In genomic region chr16:47057631-47057996, GRCh38 we compare ENCODE assay signal across 20 cellular contexts.
DNase-seq lines count a peak whose midpoint lies in the region; ATAC-seq, FAIRE-seq and TF ChIP-seq lines count a peak whose summit lies in the region.
"Had no signal": no experiment of that assay in that cellular context is flagged by ENCODE, and none has a peak within 500 bp of the region (broad histone marks: within the 10 kb centered on the region; RNA-seq: fewer than 3 reads in every experiment).

No MANE protein-coding gene starts in this region.

- peaks cover 3 to 8% of the 10 kb centered on the region in 2 experiments; a peak in 1 of 4 replicates for H3K9me3 ChIP-seq in H1 (ENCODE audit: insufficient read depth in 2 of 2, low read depth in 1 of 2, low read length in 1 of 2)
- peaks cover 5% of the 10 kb centered on the region; the same call in 1 of the 2 replicates for H3K9me3 ChIP-seq in HepG2 (ENCODE audit: low read length)
- H3K9me3 ChIP-seq in suprapubic skin = no peaks in the 10 kb centered on the region
- H3K9me3 ChIP-seq: SJSA1 had no signal

- peak overlapping the region; percentile 96 for H3K56ac ChIP-seq in H1 (replicated peaks; ENCODE audit: insufficient read length, low read depth, low read length)

- POLR2A ChIA-PET in H1 (lab: Charles Lee; ENCODE audit: partially characterized antibody) (no interaction called here), HepG2 (lab: Yijun Ruan, JAX) (no interaction called here)

- H3K4me2 ChIP-seq in H1 (ENCODE audit: insufficient read depth in 1 of 2, low read depth in 2 of 2, low read length in 2 of 2) = no peak overlapping the region
- peak overlapping the region; percentile 13; the same call in 1 of the 2 replicates for H3K4me2 ChIP-seq in HepG2 (ENCODE audit: low read depth, low read length)
- H3K4me2 ChIP-seq: BLaER1 treated with 17β-estradiol and CSF1 and Interleukin-3, amounts not matched to agents 10 nM and 100 nM had no signal

- no peak for TF ChIP-seq RAD21 in H1 (IDR thresholded peaks at IDR 0.05 in 1 of 2, conservative IDR thresholded peaks at IDR 0.05 in 1 of 2; ENCODE audit: low read depth in 2 of 2, low read length in 2 of 2)
- no peak for TF ChIP-seq RAD21 in HepG2 (CRISPR knock-in tag; IDR thresholded peaks at IDR 0.05)

- H4K20me1 ChIP-seq in H1 (replicated peaks in 1 of 2; ENCODE audit: control insufficient read depth in 1 of 2, insufficient read depth in 2 of 2, low read length in 2 of 2) (peaks cover 0 to 4% of the 10 kb centered on the region in 2 experiments), HepG2 (ENCODE audit: insufficient read depth, low read length) (no peaks in the 10 kb centered on the region)
- H4K20me1 ChIP-seq: BLaER1 treated with 17β-estradiol and CSF1 and Interleukin-3, amounts not matched to agents 10 nM and 100 nM had no signal

- TF ChIP-seq EP300 in H1 (IDR thresholded peaks at IDR 0.05; ENCODE audit: borderline replicate concordance in 1 of 2, low read depth in 2 of 2, low read length in 2 of 2) (no peak), HepG2 (IDR thresholded peaks at IDR 0.05; ENCODE audit: low read depth in 2 of 2, low read length in 2 of 2) (no peak), HepG2 (CRISPR knock-in tag; IDR thresholded peaks at IDR 0.05; ENCODE audit: borderline replicate concordance) (no peak), suprapubic skin (IDR thresholded peaks at IDR 0.05) (no peak)

- no peaks in the 10 kb centered on the region for H3K79me1 ChIP-seq in H1 (ENCODE audit: low read depth, low read length)

- H2BK12ac ChIP-seq in H1 (ENCODE audit: low read depth, low read length) = no peak overlapping the region

- H3K36me3 ChIP-seq in H1 (ENCODE audit: control insufficient read depth in 2 of 4, insufficient read depth in 4 of 4, low read length in 3 of 4) = no peaks in the 10 kb centered on the region
- no peaks in the 10 kb centered on the region for H3K36me3 ChIP-seq in HepG2 (replicated peaks in 1 of 2; ENCODE audit: control insufficient read depth in 1 of 2, insufficient read depth in 2 of 2, low read length in 2 of 2)
- no peaks in the 10 kb centered on the region for H3K36me3 ChIP-seq in suprapubic skin
- H3K36me3 ChIP-seq: BLaER1 treated with 17β-estradiol and CSF1 and Interleukin-3, amounts not matched to agents 10 nM and 100 nM; SJSA1 had no signal

- no peak overlapping the region for H2AFZ ChIP-seq in H1 (ENCODE audit: low read length)
- H2AFZ ChIP-seq in HepG2 (ENCODE audit: low read length) = no peak overlapping the region

- H3K79me2 ChIP-seq in H1 (ENCODE audit: control insufficient read depth in 1 of 2, insufficient read depth in 2 of 2, low read length in 2 of 2) (no peaks in the 10 kb centered on the region), HepG2 (ENCODE audit: insufficient read depth, low read length) (no peaks in the 10 kb centered on the region)

- 92% methylated on average over 5 of the region's 5 CpGs; no CpG with 5 or more reads in 1 of the 2 experiments for WGBS in H1 (ENCODE audit: extremely low coverage in 1 of 2, insufficient coverage in 1 of 2, insufficient read length in 1 of 2, insufficient replicate concordance in 2 of 2, low coverage in 1 of 2, low lambda C conversion rate in 2 of 2, missing lambda C conversion rate in 1 of 2), 2 experiments
- WGBS in HepG2 (ENCODE audit: low lambda C conversion rate) = 52% methylated on average over 5 of the region's 5 CpGs
- WGBS in suprapubic skin = 79% methylated on average over 4 of the region's 5 CpGs

- no peak overlapping the region for H3K4ac ChIP-seq in H1 (replicated peaks; ENCODE audit: insufficient read length, low read depth, low read length)

- intact Hi-C loops in HepG2 (cut with micrococcal nuclease; ENCODE audit: unreplicated experiment) (no loop called here), cardiac septum (cut with DNase I) (no loop called here)

- H3K9ac ChIP-seq in H1 (replicated peaks in 1 of 4; ENCODE audit: extremely low read depth in 1 of 4, low read depth in 3 of 4, low read length in 3 of 4) (no peak overlapping the region), HepG2 (ENCODE audit: insufficient read depth, low read depth, low read length) (no peak overlapping the region)
- H3K9ac ChIP-seq: BLaER1 treated with 17β-estradiol and CSF1 and Interleukin-3, amounts not matched to agents 10 nM and 100 nM had no signal

- no peak overlapping the region for H3K4me3 ChIP-seq in H1 (ENCODE audit: extremely low read depth in 1 of 4, insufficient read depth in 2 of 4, low read depth in 3 of 4, low read length in 4 of 4)
- no peak overlapping the region for H3K4me3 ChIP-seq in HepG2 (replicated peaks in 1 of 3; ENCODE audit: insufficient read depth in 1 of 3, low read depth in 2 of 3, low read length in 3 of 3)
- no peak overlapping the region for H3K4me3 ChIP-seq in suprapubic skin
- H3K4me3 ChIP-seq: BLaER1 treated with 17β-estradiol and CSF1 and Interleukin-3, amounts not matched to agents 10 nM and 100 nM; SJSA1 had no signal

- ATAC-seq in HepG2 = peak; percentile 33
- no peak for ATAC-seq in HG02970 (IDR thresholded peaks at IDR 0.05; ENCODE audit: low FRiP score, unreplicated experiment)
- ATAC-seq: PC-3 had no signal

- H3K4me1 ChIP-seq in H1 (replicated peaks in 1 of 4; ENCODE audit: control insufficient read depth in 3 of 4, insufficient read depth in 4 of 4, low read length in 3 of 4) = no peaks in the 10 kb centered on the region; a peak in 1 of 7 replicates
- H3K4me1 ChIP-seq in HepG2 (ENCODE audit: insufficient read depth, low read length) = peaks cover 80% of the 10 kb centered on the region
- H3K4me1 ChIP-seq in suprapubic skin = no peaks in the 10 kb centered on the region
- H3K4me1 ChIP-seq: BLaER1 treated with 17β-estradiol and CSF1 and Interleukin-3, amounts not matched to agents 10 nM and 100 nM; SJSA1 had no signal

- no peak overlapping the region for H3K27ac ChIP-seq in H1 (ENCODE audit: low read depth, low read length)
- no peak overlapping the region for H3K27ac ChIP-seq in HepG2 (ENCODE audit: extremely low read length, insufficient read depth, low read length)
- H3K27ac ChIP-seq in suprapubic skin = no peak overlapping the region
- H3K27ac ChIP-seq: BLaER1 treated with 17β-estradiol and CSF1 and Interleukin-3, amounts not matched to agents 10 nM and 100 nM; SJSA1 had no signal

- no peak overlapping the region for H3K23ac ChIP-seq in H1 (ENCODE audit: insufficient read length)

- no peak overlapping the region for H2BK120ac ChIP-seq in H1 (replicated peaks; ENCODE audit: low read depth, low read length)

- no peak overlapping the region for H4K5ac ChIP-seq in H1 (ENCODE audit: insufficient read length, low read depth, low read length)

- in situ Hi-C loops in HepG2 (cut with HindIII; ENCODE audit: extremely low pct_ligation_motif_present, low pct_unique_long_range_greater_than_20kb) = no loop called here

- no TSS peak for BruUV-seq in HepG2 (replicated peaks; lab: Mats Ljungman, UMichigan)

- TF ChIP-seq CTCF in H1 (IDR thresholded peaks at IDR 0.05; ENCODE audit: control extremely low read depth in 1 of 3, insufficient read depth in 1 of 3, low read depth in 1 of 3, low read length in 3 of 3) = no peak
- no peak for TF ChIP-seq CTCF in HepG2 (CRISPR knock-in tag; IDR thresholded peaks at IDR 0.05)
- no peak for TF ChIP-seq CTCF in suprapubic skin (IDR thresholded peaks at IDR 0.05)

- no peak for TF ChIP-seq POLR2A in H1 (IDR thresholded peaks at IDR 0.05; ENCODE audit: control extremely low read depth in 1 of 2, low read depth in 2 of 2, low read length in 2 of 2)
- TF ChIP-seq POLR2A in HepG2 (IDR thresholded peaks at IDR 0.05; ENCODE audit: insufficient read depth in 1 of 2, low read depth in 2 of 2, low read length in 2 of 2) = no peak
- TF ChIP-seq POLR2A in suprapubic skin (IDR thresholded peaks at IDR 0.05) = no peak

- no peak overlapping the region for H2BK15ac ChIP-seq in H1 (ENCODE audit: low read length)

- H3K14ac ChIP-seq in H1 (ENCODE audit: insufficient read length) = no peak overlapping the region

- peaks cover 6% of the 10 kb centered on the region; the same call in 1 of the 2 replicates for H3K23me2 ChIP-seq in H1 (ENCODE audit: low read depth, low read length)

- no peak overlapping the region for H4K8ac ChIP-seq in H1 (ENCODE audit: extremely low read depth, insufficient read depth, low read length)

- FAIRE-seq in H1 (lab: Jason Lieb, UNC) (no peak), HepG2 (lab: Jason Lieb, UNC) (no peak)
- FAIRE-seq: GM12892, GM18507 had no signal

- H4K91ac ChIP-seq in H1 (replicated peaks; ENCODE audit: insufficient read length, low read length) = no peak overlapping the region

- CTCF ChIA-PET in H1 (lab: Charles Lee; ENCODE audit: partially characterized antibody) (interaction anchor here (1.7 kb wide), 1 partner anchor 14 kb away, joined by 5 read pairs; no protein-coding TSS in a partner anchor), HepG2 (lab: Yijun Ruan, JAX; ENCODE audit: low intra/inter-chr PET ratio, low total read pairs) (no interaction called here)

- H3K27me3 ChIP-seq in H1 (replicated peaks in 1 of 4; ENCODE audit: control insufficient read depth in 3 of 4, extremely low read depth in 1 of 4, insufficient read depth in 3 of 4, low read length in 3 of 4) (no peaks in the 10 kb centered on the region), HepG2 (ENCODE audit: control insufficient read depth in 1 of 2, insufficient read depth in 2 of 2, low read length in 2 of 2) (no peaks in the 10 kb centered on the region; a peak in 3 of 5 replicates), suprapubic skin (no peaks in the 10 kb centered on the region)
- H3K27me3 ChIP-seq: BLaER1 treated with 17β-estradiol and CSF1 and Interleukin-3, amounts not matched to agents 10 nM and 100 nM; SJSA1 had no signal

- no peak overlapping the region for H2BK20ac ChIP-seq in H1 (ENCODE audit: low read length)

- H2BK5ac ChIP-seq in H1 (ENCODE audit: low read depth, low read length) = 0 out of 2 replicates have a peak overlapping the region, but pooled peaks have one; percentile 16

- H2AK5ac ChIP-seq in H1 (ENCODE audit: low read depth, low read length) = no peak overlapping the region

- no peak overlapping the region for H3K18ac ChIP-seq in H1 (ENCODE audit: extremely low read depth, low read length)

- DNase-seq in M059J (ENCODE audit: low read depth) (peak; percentile 27), H1 (ENCODE audit: low read depth in 1 of 2, low spot score in 2 of 2) (no peak), HepG2 (ENCODE audit: low spot score) (no peak), suprapubic skin (ENCODE audit: low spot score in 2 of 2) (peak; percentile 11 to 29), cardiac septum (ENCODE audit: low spot score) (no peak), DMS153 (lab: John Stamatoyannopoulos, UW) (no peak)
- DNase-seq: CD8-positive, alpha-beta memory T cell; GOT3; HFFc6; IMR-90; NCI-H1436; NCI-H1930; NCI-H345; NCI-H524 treated with DMSO at 0.1 percent for 48 hours; PC-3 had no signal

TF ChIP-seq in H1, 55 proteins besides CTCF, POLR2A, EP300 and RAD21 (continues in another document):
- TF ChIP-seq JUND (IDR thresholded peaks at IDR 0.05; ENCODE audit: low read length) = no peak
- no peak for TF ChIP-seq SIX5 (IDR thresholded peaks at IDR 0.05; ENCODE audit: low read depth, low read length)
- TF ChIP-seq TBP (IDR thresholded peaks at IDR 0.05; ENCODE audit: low read depth, low read length) = no peak

TF ChIP-seq in HepG2, 621 proteins besides CTCF, POLR2A, EP300 and RAD21 (continues in another document):
- TF ChIP-seq STAT5B (CRISPR knock-in tag; IDR thresholded peaks at IDR 0.05) (no peak), FOXA1 (IDR thresholded peaks at IDR 0.05) (no peak), FOXA1 (CRISPR knock-in tag; IDR thresholded peaks at IDR 0.05) (0 out of 2 replicates have a peak, but pooled peaks have one; percentile 5), MEF2D (CRISPR knock-in tag; IDR thresholded peaks at IDR 0.05) (no peak)

Comparison
In these comparisons a context has a peak if more than half of its experiments do, and no peak if none do; other contexts are left out.
1. DNase-seq: peak in M059J (single experiment) and suprapubic skin (2 of 2); none in H1 (0 of 2), HepG2 (single experiment), cardiac septum (single experiment) and DMS153 (single experiment).